ENCODE assay signal across 1 cellular context in the genomic region with DNA sequence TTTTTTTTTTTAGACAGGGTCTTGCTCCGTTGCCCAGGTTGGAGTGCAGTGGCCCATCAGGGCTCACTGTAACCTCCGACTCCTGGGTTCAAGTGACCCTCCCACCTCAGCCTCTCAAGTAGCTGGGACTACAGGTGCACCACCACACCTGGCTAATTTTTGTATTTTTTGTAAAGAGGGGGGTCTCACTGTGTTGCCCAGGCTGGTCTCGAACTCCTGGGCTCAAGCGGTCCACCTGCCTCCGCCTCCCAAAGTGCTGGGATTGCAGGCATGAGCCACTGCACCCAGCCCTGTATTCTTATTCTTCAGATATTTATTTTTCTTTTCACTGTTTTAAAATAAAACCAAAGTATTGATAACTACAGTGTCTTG.
A peak's percentile ranks its signal among the peaks of the same experiment; 100 is the strongest.
TF ChIP-seq lines count a peak whose summit lies in the region.

No MANE protein-coding gene starts in this region.

TF ChIP-seq in WTC11, 78 proteins besides CTCF, POLR2A, EP300 and RAD21:
- 0 out of 2 replicates have a peak, but pooled peaks have one; percentile 22 for TF ChIP-seq GTF2I (CRISPR knock-in tag; conservative IDR thresholded peaks at IDR 0.05)
- peak; percentile 91; the same call in 1 of the 2 replicates for TF ChIP-seq ZNF121 (CRISPR knock-in tag; IDR thresholded peaks at IDR 0.05)
